Comparison of ENCODE assay signal across 8 cellular contexts in genomic region chr19:53103903-53104203, GRCh38. TPM values are rescaled to one million over a fixed set of nuclear protein-coding genes. Genes with fewer than 3 reads are reported as not detected.
DNase-seq lines count a peak whose midpoint lies in the region; ATAC-seq and TF ChIP-seq lines count a peak whose summit lies in the region.

No MANE protein-coding gene starts in this region.

- peak overlapping the region; percentile 87 to 89 for H3K27ac ChIP-seq in ascending aorta
- peak overlapping the region in 2 of 3 donors; percentile 33 to 49 for H3K27ac ChIP-seq in right lobe of liver
- H3K27ac ChIP-seq in thoracic aorta = peak overlapping the region; percentile 69 to 99

- TF ChIP-seq CTCF in ascending aorta (IDR thresholded peaks at IDR 0.05) (no peak), right lobe of liver (IDR thresholded peaks at IDR 0.05) (no peak), thoracic aorta (IDR thresholded peaks at IDR 0.05) (no peak), GM13977 (IDR thresholded peaks at IDR 0.05; ENCODE audit: extremely low read depth, insufficient read depth, missing control alignments) (no peak)

- H3K9me3 ChIP-seq in ascending aorta (peaks cover 6 to 7% of the 10 kb centered on the region in 2 donors), right lobe of liver (no peaks in the 10 kb centered on the region), thoracic aorta (no peaks in the 10 kb centered on the region)

- H3K27me3 Mint-ChIP-seq in activated CD4-positive, alpha-beta T cell treated with anti-CD3 and anti-CD28 coated beads, Interleukin-2, amount 10 ng/mL, durations not matched to agents 24 days and 14 days = no peaks in the 10 kb centered on the region

- ATAC-seq in right lobe of liver (no peak), thoracic aorta (ENCODE audit: insufficient number of reproducible peaks, low FRiP score, low read depth) (no peak), GM18517 (IDR thresholded peaks at IDR 0.05; ENCODE audit: unreplicated experiment) (no peak)

- H3K4me1 Mint-ChIP-seq in activated CD4-positive, alpha-beta T cell treated with anti-CD3 and anti-CD28 coated beads, Interleukin-2, amount 10 ng/mL, durations not matched to agents 24 days and 14 days = peaks cover 19% of the 10 kb centered on the region

- peak overlapping the region; percentile 90 for H3K27ac Mint-ChIP-seq in activated CD4-positive, alpha-beta T cell treated with anti-CD3 and anti-CD28 coated beads, Interleukin-2, amount 10 ng/mL, durations not matched to agents 24 days and 14 days

- peaks cover 32% of the 10 kb centered on the region for H3K36me3 Mint-ChIP-seq in activated CD4-positive, alpha-beta T cell treated with anti-CD3 and anti-CD28 coated beads, Interleukin-2, amount 10 ng/mL, durations not matched to agents 24 days and 14 days (ENCODE audit: low read depth)

- H3K27me3 ChIP-seq in ascending aorta (no peaks in the 10 kb centered on the region), right lobe of liver (no peaks in the 10 kb centered on the region), thoracic aorta (replicated peaks; ENCODE audit: insufficient read depth) (no peaks in the 10 kb centered on the region)

- WGBS in right lobe of liver (ENCODE audit: insufficient coverage, low coverage, low lambda C conversion rate, missing lambda C conversion rate) = 16% methylated on average over 12 of the region's 12 CpGs

- TF ChIP-seq POLR2A in right lobe of liver (IDR thresholded peaks at IDR 0.05) = no peak

- H3K4me3 Mint-ChIP-seq in activated CD4-positive, alpha-beta T cell treated with anti-CD3 and anti-CD28 coated beads, Interleukin-2, amount 10 ng/mL, durations not matched to agents 24 days and 14 days = peak overlapping the region; percentile 93

- in situ Hi-C loops in GM13977 (cut with MboI; ENCODE audit: low pct_unique_long_range_greater_than_20kb, low sequenced_read_pairs, unreplicated experiment) = no loop called here

- peaks cover 4 to 11% of the 10 kb centered on the region in 2 donors for H3K36me3 ChIP-seq in ascending aorta
- no peaks in the 10 kb centered on the region for H3K36me3 ChIP-seq in right lobe of liver
- H3K36me3 ChIP-seq in thoracic aorta = peaks cover 9% of the 10 kb centered on the region

- intact Hi-C loops in activated CD4-positive, alpha-beta T cell treated with anti-CD3 and anti-CD28 coated beads, Interleukin-2, amount 10 ng/mL, durations not matched to agents 24 days and 14 days (cut with micrococcal nuclease) = loop anchor here (1.0 to 10.0 kb wide), 9 partner anchors 55 to 579 kb away; partner anchors contain the start of genes ZNF320, ZNF347, ZNF525 and ZNF765
- intact Hi-C loops in ascending aorta (cut with DNase I) = loop anchor here (1.0 to 10.0 kb wide), 12 partner anchors 55 to 1079 kb away; partner anchors contain the start of genes ZNF320, ZNF347, ZNF525 and ZNF611
- intact Hi-C loops in right lobe of liver (cut with DNase I) = no loop called here

- H3K4me3 ChIP-seq in ascending aorta = peak overlapping the region; percentile 69 to 76
- H3K4me3 ChIP-seq in right lobe of liver = peak overlapping the region; percentile 62 to 93 (median 75)
- H3K4me3 ChIP-seq in thoracic aorta = peak overlapping the region; percentile 100

- H3K9me3 Mint-ChIP-seq in activated CD4-positive, alpha-beta T cell treated with anti-CD3 and anti-CD28 coated beads, Interleukin-2, amount 10 ng/mL, durations not matched to agents 24 days and 14 days = peaks cover 12% of the 10 kb centered on the region

- H3K4me1 ChIP-seq in ascending aorta = peaks cover 3 to 13% of the 10 kb centered on the region in 2 donors
- peaks cover 0 to 4% (median 0%) of the 10 kb centered on the region in 4 donors for H3K4me1 ChIP-seq in right lobe of liver
- H3K4me1 ChIP-seq in thoracic aorta (ENCODE audit: control insufficient read depth in 1 of 2, low read depth in 2 of 2) = peaks cover 15 to 16% of the 10 kb centered on the region in 2 donors

- no peak for DNase-seq in activated CD4-positive, alpha-beta T cell treated with anti-CD3 and anti-CD28 coated beads, Interleukin-2, amount 10 ng/mL, durations not matched to agents 24 days and 14 days
- DNase-seq in activated CD4-positive, alpha-beta T cell treated with anti-CD3 and anti-CD28 coated beads, Interleukin-2, amount 50 U/mL, for 4 hours = no peak
- DNase-seq in ascending aorta (ENCODE audit: low spot score in 2 of 2) (no peak), right lobe of liver (no peak), thoracic aorta (ENCODE audit: low spot score) (no peak), GM13977 (ENCODE audit: low spot score) (no peak)
- no peak for DNase-seq in effector CD4-positive, alpha-beta T cell

RNA-seq across cellular contexts. Expression of gene ZNF160, which starts 0.6 kb away (rescaled TPM):
- total RNA-seq in activated CD4-positive, alpha-beta T cell treated with anti-CD3 and anti-CD28 coated beads, Interleukin-2, amount 10 ng/mL, durations not matched to agents 24 days and 14 days = 30.6 and 37.5 TPM in 2 replicates
- total RNA-seq in ascending aorta = 124 TPM
- total RNA-seq in right lobe of liver = 10 to 100 TPM in 5 of 6 experiments, 1 to 10 TPM in 1; 6.6 to 18.9 (median 13.9) TPM
- 10 to 100 TPM; 32.9 to 67.2 TPM for total RNA-seq in thoracic aorta

RNA-seq across cellular contexts. Expression of gene ZNF415, which starts 28.9 kb away (rescaled TPM):
- total RNA-seq in activated CD4-positive, alpha-beta T cell treated with anti-CD3 and anti-CD28 coated beads, Interleukin-2, amount 10 ng/mL, durations not matched to agents 24 days and 14 days = 0.51 and 0.78 TPM in 2 replicates
- total RNA-seq in ascending aorta (1.3 TPM), right lobe of liver (1 to 10 TPM in 1 of 6 experiments, under 1 TPM in 5; 0.12 to 1.3 (median 0.47) TPM), thoracic aorta (1 to 10 TPM; 2.3 to 7.1 TPM)

RNA-seq across cellular contexts. Expression of gene ZNF347, which starts 55.0 kb away (rescaled TPM):
- total RNA-seq in activated CD4-positive, alpha-beta T cell treated with anti-CD3 and anti-CD28 coated beads, Interleukin-2, amount 10 ng/mL, durations not matched to agents 24 days and 14 days = 4.6 and 5.3 TPM in 2 replicates
- total RNA-seq in ascending aorta (18.7 TPM), right lobe of liver (1 to 10 TPM in 5 of 6 experiments, under 1 TPM in 1; 0.70 to 4.2 (median 2.0) TPM), thoracic aorta (10 to 100 TPM in 1 of 2 donors, 1 to 10 TPM in 1; 8.8 to 16.6 TPM)

RNA-seq across cellular contexts. Expression of gene ERVV-2, which starts 59.3 kb away (rescaled TPM):
- total RNA-seq in activated CD4-positive, alpha-beta T cell treated with anti-CD3 and anti-CD28 coated beads, Interleukin-2, amount 10 ng/mL, durations not matched to agents 24 days and 14 days = not detected in 2 replicates
- total RNA-seq in ascending aorta (not detected), right lobe of liver (not detected), thoracic aorta (not detected)

Comparison
In these comparisons a context has a peak if more than half of its experiments do, and no peak if none do; other contexts are left out.
1. intact Hi-C loops: an anchor here in activated CD4-positive, alpha-beta T cell treated with anti-CD3 and anti-CD28 coated beads, Interleukin-2, amount 10 ng/mL, durations not matched to agents 24 days and 14 days (1.0 to 10.0 kb wide) and ascending aorta (1.0 to 10.0 kb wide); none called in right lobe of liver.